Comparison of ENCODE assay signal across 22 cellular contexts in genomic region chr11:94909371-94909820, GRCh38.
A peak's percentile ranks its signal among the peaks of the same experiment; 100 is the strongest.
DNase-seq lines count a peak whose midpoint lies in the region; TF ChIP-seq lines count a peak whose summit lies in the region.
"Had no signal": no experiment of that assay in that cellular context is flagged by ENCODE, and none has a peak within 500 bp of the region (broad histone marks: within the 10 kb centered on the region; RNA-seq: fewer than 3 reads in every experiment).

No MANE protein-coding gene starts in this region.

- H3K4me1 Mint-ChIP-seq in nephron progenitor cell = no peaks in the 10 kb centered on the region
- H3K4me1 Mint-ChIP-seq: CD14-positive monocyte had no signal

- H3K9me3 Mint-ChIP-seq in nephron progenitor cell = peaks cover 21% of the 10 kb centered on the region

- CTCF ChIA-PET in GM10248 (lab: Yijun Ruan, JAX) = interaction anchor here (1.0 kb wide), 1 partner anchor 11 kb away, joined by 4 read pairs; no protein-coding TSS in a partner anchor

- H3K4me3 ChIP-seq in fibroblast of mammary gland (ENCODE audit: control insufficient read depth, low read depth, low read length) = no peak overlapping the region
- H3K4me3 ChIP-seq: HAP-1, hepatocyte, prostate gland had no signal

- TF ChIP-seq CTCF in fibroblast of mammary gland (conservative IDR thresholded peaks at IDR 0.05; ENCODE audit: control insufficient read depth, insufficient read depth, low read depth, low read length) (no peak), nephron progenitor cell (IDR thresholded peaks at IDR 0.05) (no peak), GM10248 (IDR thresholded peaks at IDR 0.05; ENCODE audit: control extremely low read depth, extremely low read depth, low read depth, missing control alignments) (no peak)

- peaks cover 3% of the 10 kb centered on the region for H3K27me3 Mint-ChIP-seq in nephron progenitor cell (ENCODE audit: low read depth, poor library complexity)
- H3K27me3 Mint-ChIP-seq: activated CD8-positive, alpha-beta T cell treated with anti-CD3 and anti-CD28 coated beads for 36 hours had no signal

- H3K36me3 Mint-ChIP-seq in nephron progenitor cell (ENCODE audit: low read depth) = peaks cover 19% of the 10 kb centered on the region
- H3K36me3 Mint-ChIP-seq: CD14-positive monocyte had no signal

- POLR2A ChIA-PET in GM10248 (lab: Yijun Ruan, JAX) = no interaction called here

- H3K27ac Mint-ChIP-seq in nephron progenitor cell = peak overlapping the region; percentile 8
- H3K27ac Mint-ChIP-seq: activated CD8-positive, alpha-beta T cell treated with anti-CD3 and anti-CD28 coated beads for 36 hours; CD14-positive monocyte had no signal

- H3K4me3 Mint-ChIP-seq in nephron progenitor cell = no peak overlapping the region
- H3K4me3 Mint-ChIP-seq: activated CD8-positive, alpha-beta T cell treated with anti-CD3 and anti-CD28 coated beads for 36 hours; CD14-positive monocyte had no signal

- DNase-seq in ELR (ENCODE audit: low read depth) (peak; percentile 62), MV-4-11 (lab: John Stamatoyannopoulos, UW) (peak; percentile 39), fibroblast of mammary gland (ENCODE audit: low read depth) (peak; percentile 68), nephron progenitor cell (no peak), NCI-H446 treated with DMSO at 0.1 percent for 48 hours (lab: John Stamatoyannopoulos, UW) (no peak), NCI-H146 treated with DMSO at 0.1 percent for 48 hours (lab: John Stamatoyannopoulos, UW; ENCODE audit: unreplicated experiment) (no peak), NCI-H2029 treated with DMSO at 0.1 percent for 48 hours (lab: John Stamatoyannopoulos, UW) (no peak), GM10248 (ENCODE audit: extremely low spot score) (no peak)
- DNase-seq: ACHN; activated CD4-positive, CD25-positive, alpha-beta regulatory T cell; activated CD8-positive, alpha-beta T cell treated with anti-CD3 and anti-CD28 coated beads for 36 hours; activated gamma-delta T cell; activated T-cell treated with anti-CD3 and anti-CD28 coated beads for 4 hours; NCI-H1105 treated with DMSO at 0.1 percent for 48 hours; NCI-H526; RPMI8226; small intestine; stimulated activated naive CD4-positive, alpha-beta T cell treated with Interleukin-2 at 50 U/mL for 16 hours had no signal

Comparison
In these comparisons a context has a peak if more than half of its experiments do, and no peak if none do; other contexts are left out.
1. DNase-seq: peak in ELR (single experiment), MV-4-11 (single experiment) and fibroblast of mammary gland (single experiment); none in nephron progenitor cell (single experiment), NCI-H446 treated with DMSO at 0.1 percent for 48 hours (single experiment), NCI-H146 treated with DMSO at 0.1 percent for 48 hours (single experiment), NCI-H2029 treated with DMSO at 0.1 percent for 48 hours (single experiment) and GM10248 (single experiment).